Comparison of ENCODE assay signal across 1 cellular context in the genomic region with DNA sequence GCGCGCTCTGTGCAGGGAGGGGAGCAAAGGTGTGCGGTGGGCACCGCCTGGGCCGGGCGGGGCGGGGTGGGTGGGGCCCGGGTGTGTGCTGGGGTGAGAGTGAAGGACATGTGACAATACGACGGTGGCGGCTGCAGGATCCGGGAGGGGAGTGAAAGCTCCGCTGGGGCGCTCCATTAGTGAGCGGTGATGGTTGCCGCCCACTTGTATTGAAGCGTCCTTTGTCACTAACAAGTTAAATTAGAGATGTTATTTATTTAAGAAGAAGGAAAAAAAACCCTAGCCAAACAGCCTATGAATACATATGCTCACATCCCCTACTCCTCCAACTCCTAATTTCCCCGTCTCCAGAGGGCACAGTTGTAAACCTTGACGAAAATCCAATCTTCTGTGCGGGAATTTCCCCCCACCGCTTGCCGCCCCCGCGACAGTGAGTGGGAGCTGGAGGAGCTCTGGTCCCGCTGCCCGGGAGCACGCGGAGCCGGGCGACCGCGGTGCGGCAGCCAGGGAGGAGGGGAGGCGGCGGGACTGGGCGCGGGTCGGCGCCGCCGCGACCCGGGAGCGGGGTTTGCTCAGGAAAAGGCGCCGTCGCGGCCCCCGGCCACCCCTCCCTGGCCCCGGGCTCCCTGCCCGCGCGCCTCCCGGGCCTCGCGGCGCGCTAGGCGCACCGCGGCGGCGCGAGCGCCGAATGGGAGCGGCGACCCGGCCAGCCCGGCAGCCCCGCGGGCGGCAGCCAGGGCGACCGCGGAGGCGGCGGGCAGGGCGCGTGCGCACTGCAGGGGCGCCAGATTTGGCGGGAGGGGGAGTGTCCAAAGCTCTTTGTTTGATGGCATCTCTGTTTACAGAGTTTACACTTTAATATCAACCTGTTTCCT.
TF ChIP-seq lines count a peak whose summit lies in the region.

A gene (plus strand): TSS at position 851 of the 875 bp plus-strand sequence. CDS start 206 bp downstream, outside the sequence.

TF ChIP-seq in K562, 482 proteins besides CTCF, POLR2A, EP300 and RAD21 (continued from another document and continues in another):
- TF ChIP-seq HNRNPL (IDR thresholded peaks at IDR 0.05; ENCODE audit: low read depth, low read length) (no peak), FOXP1 (CRISPR knock-in tag; IDR thresholded peaks at IDR 0.05) (peak; percentile 9; the same call in 1 of the 2 replicates), ERF (CRISPR knock-in tag; IDR thresholded peaks at IDR 0.05) (peak; percentile 59; the same call in 1 of the 2 replicates), EHMT2 (IDR thresholded peaks at IDR 0.05) (no peak), NCOA4 (IDR thresholded peaks at IDR 0.05; ENCODE audit: partially characterized antibody) (no peak), KLF13 (tag; IDR thresholded peaks at IDR 0.05; ENCODE audit: borderline replicate concordance, low read depth) (peak; percentile 29; the same call in 1 of the 2 replicates), RB1 (IDR thresholded peaks at IDR 0.05; ENCODE audit: low read depth) (peak; percentile 85; the same call in 1 of the 2 replicates), ZFP36 (IDR thresholded peaks at IDR 0.05; ENCODE audit: low read depth, low read length, partially characterized antibody) (no peak), RBFOX2 (IDR thresholded peaks at IDR 0.05; ENCODE audit: low read depth, low read length) (peak; percentile 74), TCF7L2 (IDR thresholded peaks at IDR 0.05; ENCODE audit: low read depth, low read length) (no peak), POLR2H (tag; IDR thresholded peaks at IDR 0.05; ENCODE audit: low read depth) (peak; percentile 55), CBX3 (IDR thresholded peaks at IDR 0.05; ENCODE audit: borderline replicate concordance in 1 of 2, low read length in 2 of 2) (no peak), ILF3 (IDR thresholded peaks at IDR 0.05; ENCODE audit: borderline replicate concordance) (no peak), SRF (CRISPR knock-in tag; IDR thresholded peaks at IDR 0.05) (no peak), HLTF (IDR thresholded peaks at IDR 0.05) (no peak), TBP (optimal IDR thresholded peaks at IDR 0.05; ENCODE audit: low read depth, low read length) (peak; percentile 79), TEAD4 (IDR thresholded peaks at IDR 0.05; ENCODE audit: low read length) (0 out of 2 replicates have a peak, but pooled peaks have one; percentile 8), TEAD4 (CRISPR knock-in tag; IDR thresholded peaks at IDR 0.05; ENCODE audit: borderline replicate concordance) (no peak), PTBP1 (IDR thresholded peaks at IDR 0.05; ENCODE audit: low read depth, low read length) (no peak), ZBED1 (IDR thresholded peaks at IDR 0.05) (0 out of 2 replicates have a peak, but pooled peaks have one; percentile 19), ZNF133 (CRISPR knock-in tag; IDR thresholded peaks at IDR 0.05) (no peak), KLF16 (IDR thresholded peaks at IDR 0.05) (no peak), GTF2F1 (IDR thresholded peaks at IDR 0.05; ENCODE audit: low read depth, low read length) (no peak), MEF2D (tag; conservative IDR thresholded peaks at IDR 0.05; ENCODE audit: low read depth) (no peak), CREM (IDR thresholded peaks at IDR 0.05; ENCODE audit: low read depth) (peak; percentile 10; the same call in 1 of the 2 replicates), NCOA6 (IDR thresholded peaks at IDR 0.05) (no peak), HDAC1 (IDR thresholded peaks at IDR 0.05) (peak in 1 of 2 experiments; percentile 28; a peak in 2 of 4 replicates), ZNF586 (CRISPR knock-in tag; conservative IDR thresholded peaks at IDR 0.05) (0 out of 2 replicates have a peak, but pooled peaks have one; percentile 46), NR2C2 (CRISPR knock-in tag; IDR thresholded peaks at IDR 0.05) (no peak), NR2C2 (tag; IDR thresholded peaks at IDR 0.05) (0 out of 2 replicates have a peak, but pooled peaks have one; percentile 34), SUPT5H (IDR thresholded peaks at IDR 0.05) (peak; percentile 25; the same call in 1 of the 2 replicates), TGIF2 (CRISPR knock-in tag; IDR thresholded peaks at IDR 0.05) (no peak), CC2D1A (IDR thresholded peaks at IDR 0.05) (no peak), IRF2 (CRISPR knock-in tag; IDR thresholded peaks at IDR 0.05) (no peak), MYBL2 (IDR thresholded peaks at IDR 0.05; ENCODE audit: low read depth) (no peak), MYBL2 (CRISPR knock-in tag; IDR thresholded peaks at IDR 0.05; ENCODE audit: borderline replicate concordance) (no peak), SP2 (IDR thresholded peaks at IDR 0.05; ENCODE audit: extremely low read depth, low read depth, low read length, poor library complexity, severe bottlenecking) (no peak), POLR2B (IDR thresholded peaks at IDR 0.05; ENCODE audit: low read depth, partially characterized antibody) (peak; percentile 29), NRF1 (conservative IDR thresholded peaks at IDR 0.05 in 1 of 2, IDR thresholded peaks at IDR 0.05 in 1 of 2) (peak; percentile 87 to 89), ETV1 (tag; conservative IDR thresholded peaks at IDR 0.05; ENCODE audit: low read depth) (no peak), MEIS2 (IDR thresholded peaks at IDR 0.05; ENCODE audit: partially characterized antibody) (peak; percentile 42), NFRKB (IDR thresholded peaks at IDR 0.05; ENCODE audit: low read depth) (0 out of 2 replicates have a peak, but pooled peaks have one; percentile 21), ZNF197 (CRISPR knock-in tag; IDR thresholded peaks at IDR 0.05; ENCODE audit: low read depth) (no peak)
- TF ChIP-seq, protein P1, sequence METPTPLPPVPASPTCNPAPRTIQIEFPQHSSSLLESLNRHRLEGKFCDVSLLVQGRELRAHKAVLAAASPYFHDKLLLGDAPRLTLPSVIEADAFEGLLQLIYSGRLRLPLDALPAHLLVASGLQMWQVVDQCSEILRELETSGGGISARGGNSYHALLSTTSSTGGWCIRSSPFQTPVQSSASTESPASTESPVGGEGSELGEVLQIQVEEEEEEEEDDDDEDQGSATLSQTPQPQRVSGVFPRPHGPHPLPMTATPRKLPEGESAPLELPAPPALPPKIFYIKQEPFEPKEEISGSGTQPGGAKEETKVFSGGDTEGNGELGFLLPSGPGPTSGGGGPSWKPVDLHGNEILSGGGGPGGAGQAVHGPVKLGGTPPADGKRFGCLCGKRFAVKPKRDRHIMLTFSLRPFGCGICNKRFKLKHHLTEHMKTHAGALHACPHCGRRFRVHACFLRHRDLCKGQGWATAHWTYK (CRISPR knock-in tag; IDR thresholded peaks at IDR 0.05) = peak; percentile 45; the same call in 1 of the 2 replicates
- TF ChIP-seq, protein P2, sequence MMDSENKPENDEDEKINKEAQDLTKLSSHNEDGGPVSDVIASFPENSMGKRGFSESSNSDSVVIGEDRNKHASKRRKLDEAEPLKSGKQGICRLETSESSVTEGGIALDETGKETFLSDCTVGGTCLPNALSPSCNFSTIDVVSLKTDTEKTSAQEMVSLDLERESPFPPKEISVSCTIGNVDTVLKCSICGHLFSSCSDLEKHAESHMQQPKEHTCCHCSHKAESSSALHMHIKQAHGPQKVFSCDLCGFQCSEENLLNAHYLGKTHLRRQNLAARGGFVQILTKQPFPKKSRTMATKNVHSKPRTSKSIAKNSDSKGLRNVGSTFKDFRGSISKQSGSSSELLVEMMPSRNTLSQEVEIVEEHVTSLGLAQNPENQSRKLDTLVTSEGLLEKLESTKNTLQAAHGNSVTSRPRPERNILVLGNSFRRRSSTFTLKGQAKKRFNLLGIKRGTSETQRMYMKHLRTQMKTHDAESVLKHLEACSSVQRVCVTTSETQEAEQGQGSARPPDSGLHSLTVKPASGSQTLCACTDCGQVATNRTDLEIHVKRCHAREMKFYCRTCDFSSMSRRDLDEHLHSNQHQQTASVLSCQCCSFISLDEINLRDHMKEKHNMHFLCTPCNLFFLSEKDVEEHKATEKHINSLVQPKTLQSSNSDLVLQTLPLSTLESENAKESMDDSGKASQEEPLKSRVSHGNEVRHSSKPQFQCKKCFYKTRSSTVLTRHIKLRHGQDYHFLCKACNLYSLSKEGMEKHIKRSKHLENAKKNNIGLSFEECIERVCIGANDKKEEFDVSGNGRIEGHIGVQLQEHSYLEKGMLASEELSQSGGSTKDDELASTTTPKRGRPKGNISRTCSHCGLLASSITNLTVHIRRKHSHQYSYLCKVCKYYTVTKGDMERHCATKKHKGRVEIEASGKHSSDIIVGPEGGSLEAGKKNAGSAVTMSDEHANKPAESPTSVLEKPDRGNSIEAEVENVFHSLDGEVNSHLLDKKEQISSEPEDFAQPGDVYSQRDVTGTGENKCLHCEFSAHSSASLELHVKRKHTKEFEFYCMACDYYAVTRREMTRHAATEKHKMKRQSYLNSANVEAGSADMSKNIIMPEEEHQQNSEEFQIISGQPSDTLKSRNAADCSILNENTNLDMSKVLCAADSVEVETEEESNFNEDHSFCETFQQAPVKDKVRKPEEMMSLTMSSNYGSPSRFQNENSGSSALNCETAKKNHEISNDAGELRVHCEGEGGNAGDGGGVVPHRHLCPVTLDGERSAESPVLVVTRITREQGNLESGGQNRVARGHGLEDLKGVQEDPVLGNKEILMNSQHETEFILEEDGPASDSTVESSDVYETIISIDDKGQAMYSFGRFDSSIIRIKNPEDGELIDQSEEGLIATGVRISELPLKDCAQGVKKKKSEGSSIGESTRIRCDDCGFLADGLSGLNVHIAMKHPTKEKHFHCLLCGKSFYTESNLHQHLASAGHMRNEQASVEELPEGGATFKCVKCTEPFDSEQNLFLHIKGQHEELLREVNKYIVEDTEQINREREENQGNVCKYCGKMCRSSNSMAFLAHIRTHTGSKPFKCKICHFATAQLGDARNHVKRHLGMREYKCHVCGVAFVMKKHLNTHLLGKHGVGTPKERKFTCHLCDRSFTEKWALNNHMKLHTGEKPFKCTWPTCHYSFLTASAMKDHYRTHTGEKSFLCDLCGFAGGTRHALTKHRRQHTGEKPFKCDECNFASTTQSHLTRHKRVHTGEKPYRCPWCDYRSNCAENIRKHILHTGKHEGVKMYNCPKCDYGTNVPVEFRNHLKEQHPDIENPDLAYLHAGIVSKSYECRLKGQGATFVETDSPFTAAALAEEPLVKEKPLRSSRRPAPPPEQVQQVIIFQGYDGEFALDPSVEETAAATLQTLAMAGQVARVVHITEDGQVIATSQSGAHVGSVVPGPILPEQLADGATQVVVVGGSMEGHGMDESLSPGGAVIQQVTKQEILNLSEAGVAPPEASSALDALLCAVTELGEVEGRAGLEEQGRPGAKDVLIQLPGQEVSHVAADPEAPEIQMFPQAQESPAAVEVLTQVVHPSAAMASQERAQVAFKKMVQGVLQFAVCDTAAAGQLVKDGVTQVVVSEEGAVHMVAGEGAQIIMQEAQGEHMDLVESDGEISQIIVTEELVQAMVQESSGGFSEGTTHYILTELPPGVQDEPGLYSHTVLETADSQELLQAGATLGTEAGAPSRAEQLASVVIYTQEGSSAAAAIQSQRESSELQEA (IDR thresholded peaks at IDR 0.05; ENCODE audit: low read depth) = no peak
- TF ChIP-seq, protein P3, sequence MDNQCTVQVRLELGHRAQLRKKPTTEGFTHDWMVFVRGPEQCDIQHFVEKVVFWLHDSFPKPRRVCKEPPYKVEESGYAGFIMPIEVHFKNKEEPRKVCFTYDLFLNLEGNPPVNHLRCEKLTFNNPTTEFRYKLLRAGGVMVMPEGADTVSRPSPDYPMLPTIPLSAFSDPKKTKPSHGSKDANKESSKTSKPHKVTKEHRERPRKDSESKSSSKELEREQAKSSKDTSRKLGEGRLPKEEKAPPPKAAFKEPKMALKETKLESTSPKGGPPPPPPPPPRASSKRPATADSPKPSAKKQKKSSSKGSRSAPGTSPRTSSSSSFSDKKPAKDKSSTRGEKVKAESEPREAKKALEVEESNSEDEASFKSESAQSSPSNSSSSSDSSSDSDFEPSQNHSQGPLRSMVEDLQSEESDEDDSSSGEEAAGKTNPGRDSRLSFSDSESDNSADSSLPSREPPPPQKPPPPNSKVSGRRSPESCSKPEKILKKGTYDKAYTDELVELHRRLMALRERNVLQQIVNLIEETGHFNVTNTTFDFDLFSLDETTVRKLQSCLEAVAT (IDR thresholded peaks at IDR 0.05) = peak in 1 of 2 experiments; percentile 63; a peak in 1 of 4 replicates
- TF ChIP-seq, protein P4, sequence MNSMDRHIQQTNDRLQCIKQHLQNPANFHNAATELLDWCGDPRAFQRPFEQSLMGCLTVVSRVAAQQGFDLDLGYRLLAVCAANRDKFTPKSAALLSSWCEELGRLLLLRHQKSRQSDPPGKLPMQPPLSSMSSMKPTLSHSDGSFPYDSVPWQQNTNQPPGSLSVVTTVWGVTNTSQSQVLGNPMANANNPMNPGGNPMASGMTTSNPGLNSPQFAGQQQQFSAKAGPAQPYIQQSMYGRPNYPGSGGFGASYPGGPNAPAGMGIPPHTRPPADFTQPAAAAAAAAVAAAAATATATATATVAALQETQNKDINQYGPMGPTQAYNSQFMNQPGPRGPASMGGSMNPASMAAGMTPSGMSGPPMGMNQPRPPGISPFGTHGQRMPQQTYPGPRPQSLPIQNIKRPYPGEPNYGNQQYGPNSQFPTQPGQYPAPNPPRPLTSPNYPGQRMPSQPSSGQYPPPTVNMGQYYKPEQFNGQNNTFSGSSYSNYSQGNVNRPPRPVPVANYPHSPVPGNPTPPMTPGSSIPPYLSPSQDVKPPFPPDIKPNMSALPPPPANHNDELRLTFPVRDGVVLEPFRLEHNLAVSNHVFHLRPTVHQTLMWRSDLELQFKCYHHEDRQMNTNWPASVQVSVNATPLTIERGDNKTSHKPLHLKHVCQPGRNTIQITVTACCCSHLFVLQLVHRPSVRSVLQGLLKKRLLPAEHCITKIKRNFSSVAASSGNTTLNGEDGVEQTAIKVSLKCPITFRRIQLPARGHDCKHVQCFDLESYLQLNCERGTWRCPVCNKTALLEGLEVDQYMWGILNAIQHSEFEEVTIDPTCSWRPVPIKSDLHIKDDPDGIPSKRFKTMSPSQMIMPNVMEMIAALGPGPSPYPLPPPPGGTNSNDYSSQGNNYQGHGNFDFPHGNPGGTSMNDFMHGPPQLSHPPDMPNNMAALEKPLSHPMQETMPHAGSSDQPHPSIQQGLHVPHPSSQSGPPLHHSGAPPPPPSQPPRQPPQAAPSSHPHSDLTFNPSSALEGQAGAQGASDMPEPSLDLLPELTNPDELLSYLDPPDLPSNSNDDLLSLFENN (IDR thresholded peaks at IDR 0.05; ENCODE audit: low read depth in 2 of 2, low read length in 2 of 2) = no peak
- TF ChIP-seq, protein P5, sequence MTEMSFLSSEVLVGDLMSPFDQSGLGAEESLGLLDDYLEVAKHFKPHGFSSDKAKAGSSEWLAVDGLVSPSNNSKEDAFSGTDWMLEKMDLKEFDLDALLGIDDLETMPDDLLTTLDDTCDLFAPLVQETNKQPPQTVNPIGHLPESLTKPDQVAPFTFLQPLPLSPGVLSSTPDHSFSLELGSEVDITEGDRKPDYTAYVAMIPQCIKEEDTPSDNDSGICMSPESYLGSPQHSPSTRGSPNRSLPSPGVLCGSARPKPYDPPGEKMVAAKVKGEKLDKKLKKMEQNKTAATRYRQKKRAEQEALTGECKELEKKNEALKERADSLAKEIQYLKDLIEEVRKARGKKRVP (CRISPR knock-in tag; IDR thresholded peaks at IDR 0.05) = 0 out of 2 replicates have a peak, but pooled peaks have one; percentile 26
